10 cellular contexts compared by ENCODE assay signal in the genomic region with DNA sequence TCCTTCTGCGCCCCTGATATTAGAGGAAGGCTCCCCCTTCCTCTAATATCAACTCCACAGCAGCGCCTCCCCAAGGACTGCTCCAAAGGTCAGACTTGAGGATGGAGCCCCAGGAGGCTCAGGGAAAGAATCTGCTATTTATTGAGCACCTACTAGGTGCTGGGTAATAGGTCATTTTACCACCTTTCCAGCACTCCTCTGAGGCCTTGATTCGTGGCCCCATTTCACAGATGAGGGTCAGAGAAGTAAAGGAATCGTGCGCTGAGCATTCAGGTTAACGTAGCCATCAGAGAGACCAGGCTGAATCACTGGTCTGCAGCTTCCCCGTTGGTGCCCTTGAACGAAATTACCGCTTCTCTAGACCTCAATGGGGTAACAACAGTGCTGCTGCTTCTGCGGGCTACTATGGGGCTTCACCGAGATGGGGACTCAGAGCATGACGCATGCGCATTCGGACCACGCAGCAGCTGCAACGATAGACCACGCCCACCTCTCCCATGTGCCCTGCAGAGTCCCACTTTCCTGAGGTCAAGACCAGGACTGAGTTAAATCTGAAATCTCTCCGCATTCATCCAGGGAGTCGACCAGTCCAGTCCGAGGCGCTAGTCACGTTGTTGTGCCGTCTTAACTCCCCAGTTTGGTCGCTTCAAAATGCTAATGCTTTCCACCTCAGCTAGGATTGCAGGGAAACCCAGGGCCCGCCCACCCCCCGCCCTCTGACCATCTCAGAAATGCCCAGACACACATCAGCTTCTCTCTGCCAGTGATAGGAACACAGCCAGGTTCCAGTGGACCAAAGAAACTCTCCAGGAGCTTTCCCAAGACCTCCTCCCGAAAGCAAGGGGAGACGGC. TPM values are rescaled to one million over a fixed set of nuclear protein-coding genes. Genes with fewer than 3 reads are reported as not detected.
DNase-seq lines count a peak whose midpoint lies in the region; ATAC-seq, FAIRE-seq and TF ChIP-seq lines count a peak whose summit lies in the region.
"Had no signal": no experiment of that assay in that cellular context is flagged by ENCODE, and none has a peak within 500 bp of the region (broad histone marks: within the 10 kb centered on the region; RNA-seq: fewer than 3 reads in every experiment).

No MANE protein-coding gene starts in this region.

- H2AFZ ChIP-seq in astrocyte (ENCODE audit: low read depth, low read length) = peak overlapping the region; percentile 61

- H3K27ac Mint-ChIP-seq in T-helper 2 cell treated with Interferon-gamma antibody and Interleukin-4, amounts not matched to agents 5 μg/mL and 100 μg/mL, for 36 hours = no peak overlapping the region
- no peak overlapping the region for H3K27ac Mint-ChIP-seq in astrocyte (ENCODE audit: unreplicated experiment)

- H3K9ac ChIP-seq in astrocyte (ENCODE audit: low read length) (no peak overlapping the region), iPS-20b (ENCODE audit: low read depth, low read length) (peak overlapping the region; percentile 60; the same call in 1 of the 2 replicates)

- no peaks in the 10 kb centered on the region for H3K36me3 Mint-ChIP-seq in T-helper 2 cell treated with Interferon-gamma antibody and Interleukin-4, amounts not matched to agents 5 μg/mL and 100 μg/mL, for 36 hours (ENCODE audit: low read depth)
- H3K36me3 Mint-ChIP-seq in astrocyte (ENCODE audit: low read depth, unreplicated experiment) = peaks cover 1% of the 10 kb centered on the region

- H3K9me3 ChIP-seq in astrocyte (ENCODE audit: insufficient read depth, low read depth, low read length) (no peaks in the 10 kb centered on the region), iPS-20b (ENCODE audit: insufficient read depth, low read depth, low read length) (no peaks in the 10 kb centered on the region)
- H3K9me3 ChIP-seq: neutrophil had no signal

- DNase-seq in T-helper 2 cell treated with Interferon-gamma antibody and Interleukin-4, amounts not matched to agents 5 μg/mL and 100 μg/mL, for 36 hours (ENCODE audit: low spot score) = peak; percentile 19
- DNase-seq in T-helper 2 cell (no peak), astrocyte (ENCODE audit: low read depth) (no peak), SHP77 treated with DMSO at 0.1 percent for 48 hours (lab: John Stamatoyannopoulos, UW) (no peak)
- peak; percentile 19 to 33 for DNase-seq in stimulated activated CD8-positive, alpha-beta memory T cell treated with anti-CD3 and anti-CD28 coated beads, Interleukin-2, amount 100 ng/mL, for 48 hours (ENCODE audit: low read depth in 2 of 2)

- ATAC-seq in GM18870 (IDR thresholded peaks at IDR 0.05; ENCODE audit: unreplicated experiment) = no peak
- no peak for ATAC-seq in HG02981 (IDR thresholded peaks at IDR 0.05; ENCODE audit: unreplicated experiment)

- no peak for FAIRE-seq in astrocyte (lab: Jason Lieb, UNC)
- FAIRE-seq: A204.1 had no signal

- H3K4me3 ChIP-seq in astrocyte (ENCODE audit: insufficient read depth, low read depth, low read length) = peak overlapping the region; percentile 7
- H3K4me3 ChIP-seq in iPS-20b (ENCODE audit: low read length) = peak overlapping the region; percentile 67

- H3K4me1 ChIP-seq in astrocyte (ENCODE audit: insufficient read depth, low read length) (peaks cover 17% of the 10 kb centered on the region), iPS-20b (ENCODE audit: insufficient read depth, low read length) (peaks cover 13% of the 10 kb centered on the region)

- no peak overlapping the region for H3K4me3 Mint-ChIP-seq in T-helper 2 cell treated with Interferon-gamma antibody and Interleukin-4, amounts not matched to agents 5 μg/mL and 100 μg/mL, for 36 hours
- no peak overlapping the region for H3K4me3 Mint-ChIP-seq in astrocyte (ENCODE audit: unreplicated experiment)

- no peaks in the 10 kb centered on the region for H3K36me3 ChIP-seq in astrocyte (ENCODE audit: insufficient read depth, low read length)
- no peaks in the 10 kb centered on the region for H3K36me3 ChIP-seq in iPS-20b (ENCODE audit: insufficient read depth, low read depth, low read length)
- H3K36me3 ChIP-seq: neutrophil had no signal

- H4K20me1 ChIP-seq in astrocyte (ENCODE audit: insufficient read depth, low read length) = no peaks in the 10 kb centered on the region

- H3K9me3 Mint-ChIP-seq in T-helper 2 cell treated with Interferon-gamma antibody and Interleukin-4, amounts not matched to agents 5 μg/mL and 100 μg/mL, for 36 hours = no peaks in the 10 kb centered on the region
- H3K9me3 Mint-ChIP-seq in astrocyte (ENCODE audit: unreplicated experiment) = peaks cover 2% of the 10 kb centered on the region

- H3K4me1 Mint-ChIP-seq in T-helper 2 cell treated with Interferon-gamma antibody and Interleukin-4, amounts not matched to agents 5 μg/mL and 100 μg/mL, for 36 hours (ENCODE audit: low read depth) = no peaks in the 10 kb centered on the region
- H3K4me1 Mint-ChIP-seq in astrocyte (ENCODE audit: low read depth, unreplicated experiment) = peaks cover 2% of the 10 kb centered on the region

- H3K79me2 ChIP-seq in astrocyte (ENCODE audit: insufficient read depth, low read length) = no peaks in the 10 kb centered on the region

- no peak for TF ChIP-seq CTCF in astrocyte (IDR thresholded peaks at IDR 0.05; ENCODE audit: insufficient read depth, low read depth, low read length)

- H3K27ac ChIP-seq in astrocyte (ENCODE audit: low read depth, low read length) (no peak overlapping the region), iPS-20b (ENCODE audit: low read length) (no peak overlapping the region)
- H3K27ac ChIP-seq: neutrophil had no signal

- peaks cover 39% of the 10 kb centered on the region for H3K27me3 Mint-ChIP-seq in T-helper 2 cell treated with Interferon-gamma antibody and Interleukin-4, amounts not matched to agents 5 μg/mL and 100 μg/mL, for 36 hours (ENCODE audit: low read depth)
- H3K27me3 Mint-ChIP-seq in astrocyte (ENCODE audit: low read depth, unreplicated experiment) = peaks cover 35% of the 10 kb centered on the region

- H3K27me3 ChIP-seq in astrocyte (ENCODE audit: insufficient read depth, low read length) (peaks cover 6% of the 10 kb centered on the region), iPS-20b (ENCODE audit: insufficient read depth, low read length) (peaks cover 33% of the 10 kb centered on the region)

- H3K4me2 ChIP-seq in astrocyte (ENCODE audit: low read length) = peak overlapping the region; percentile 62

RNA-seq across cellular contexts. Expression of gene CAMK2N1, which starts 12.9 kb away (rescaled TPM):
- 17.5 and 18.9 TPM in 2 replicates for total RNA-seq in astrocyte

RNA-seq across cellular contexts. Expression of gene MUL1, which starts 34.9 kb away (rescaled TPM):
- 30.1 and 32.5 TPM in 2 replicates for total RNA-seq in astrocyte

Comparison
In these comparisons a context has a peak if more than half of its experiments do, and no peak if none do; other contexts are left out.
1. DNase-seq: peak in T-helper 2 cell treated with Interferon-gamma antibody and Interleukin-4, amounts not matched to agents 5 μg/mL and 100 μg/mL, for 36 hours (single experiment) and stimulated activated CD8-positive, alpha-beta memory T cell treated with anti-CD3 and anti-CD28 coated beads, Interleukin-2, amount 100 ng/mL, for 48 hours (2 of 2); none in T-helper 2 cell (0 of 5), astrocyte (single experiment) and SHP77 treated with DMSO at 0.1 percent for 48 hours (single experiment).